In genomic region chr9:37415011-37415719, GRCh38 we compare ENCODE assay signal across 1 cellular context.
TF ChIP-seq lines count a peak whose summit lies in the region.

No MANE protein-coding gene starts in this region.

TF ChIP-seq in HepG2, 621 proteins besides CTCF, POLR2A, EP300 and RAD21 (continued from another document and continues in another):
- TF ChIP-seq HINFP (CRISPR knock-in tag; IDR thresholded peaks at IDR 0.05; ENCODE audit: low read depth) (no peak), KDM5A (IDR thresholded peaks at IDR 0.05; ENCODE audit: borderline replicate concordance, low read length) (no peak), ZNF577 (CRISPR knock-in tag; IDR thresholded peaks at IDR 0.05; ENCODE audit: borderline replicate concordance, low read depth) (no peak), GPN1 (CRISPR knock-in tag; IDR thresholded peaks at IDR 0.05; ENCODE audit: borderline replicate concordance) (no peak), ZFP37 (CRISPR knock-in tag; IDR thresholded peaks at IDR 0.05; ENCODE audit: borderline replicate concordance) (no peak), ASH2L (IDR thresholded peaks at IDR 0.05; ENCODE audit: insufficient read length, low read depth, low read length) (no peak), ZNF232 (CRISPR knock-in tag; IDR thresholded peaks at IDR 0.05; ENCODE audit: borderline replicate concordance) (no peak), GATAD2A (CRISPR knock-in tag; IDR thresholded peaks at IDR 0.05) (peak; percentile 74), ZNF274 (CRISPR knock-in tag; IDR thresholded peaks at IDR 0.05) (no peak), ZBTB1 (CRISPR knock-in tag; IDR thresholded peaks at IDR 0.05; ENCODE audit: borderline replicate concordance) (no peak), TP53 (CRISPR knock-in tag; conservative IDR thresholded peaks at IDR 0.05) (no peak), KAT2B (IDR thresholded peaks at IDR 0.05; ENCODE audit: borderline replicate concordance, low read depth, low read length) (no peak), TFDP1 (CRISPR knock-in tag; IDR thresholded peaks at IDR 0.05; ENCODE audit: borderline replicate concordance) (no peak), RFX3 (CRISPR knock-in tag; IDR thresholded peaks at IDR 0.05) (no peak), ZSCAN20 (CRISPR knock-in tag; IDR thresholded peaks at IDR 0.05; ENCODE audit: borderline replicate concordance) (no peak), NFAT5 (CRISPR knock-in tag; IDR thresholded peaks at IDR 0.05) (no peak), TGIF2 (CRISPR knock-in tag; IDR thresholded peaks at IDR 0.05) (no peak; the same call in 1 of the 2 replicates), ADNP (CRISPR knock-in tag; IDR thresholded peaks at IDR 0.05) (0 out of 2 replicates have a peak, but pooled peaks have one; percentile 70), WIZ (CRISPR knock-in tag; IDR thresholded peaks at IDR 0.05) (no peak), SP2 (CRISPR knock-in tag; IDR thresholded peaks at IDR 0.05) (no peak), ZFX (CRISPR knock-in tag; IDR thresholded peaks at IDR 0.05; ENCODE audit: low read depth) (peak; percentile 65), TSC22D2 (CRISPR knock-in tag; IDR thresholded peaks at IDR 0.05; ENCODE audit: borderline replicate concordance) (no peak), CREB3 (CRISPR knock-in tag; IDR thresholded peaks at IDR 0.05) (no peak), STAG1 (CRISPR knock-in tag; IDR thresholded peaks at IDR 0.05) (peak; percentile 74), ZNF432 (CRISPR knock-in tag; IDR thresholded peaks at IDR 0.05; ENCODE audit: borderline replicate concordance) (no peak), ZNF7 (CRISPR knock-in tag; IDR thresholded peaks at IDR 0.05) (no peak), ZNF605 (CRISPR knock-in tag; IDR thresholded peaks at IDR 0.05) (peak; percentile 50; the same call in 1 of the 2 replicates), NR0B2 (CRISPR knock-in tag; IDR thresholded peaks at IDR 0.05) (no peak), NFKBIZ (CRISPR knock-in tag; IDR thresholded peaks at IDR 0.05) (no peak), ATF7 (IDR thresholded peaks at IDR 0.05) (no peak), ATF7 (CRISPR knock-in tag; IDR thresholded peaks at IDR 0.05) (no peak), ZNF468 (CRISPR knock-in tag; IDR thresholded peaks at IDR 0.05) (no peak), MAFF (IDR thresholded peaks at IDR 0.05; ENCODE audit: low read depth, low read length) (no peak), ZNF292 (CRISPR knock-in tag; IDR thresholded peaks at IDR 0.05; ENCODE audit: borderline replicate concordance, low read depth) (peak; percentile 37; the same call in 1 of the 2 replicates), GABPA (IDR thresholded peaks at IDR 0.05; ENCODE audit: low read depth, low read length) (no peak), GABPA (CRISPR knock-in tag; IDR thresholded peaks at IDR 0.05; ENCODE audit: low read depth) (no peak), TARDBP (CRISPR knock-in tag; IDR thresholded peaks at IDR 0.05) (0 out of 2 replicates have a peak, but pooled peaks have one; percentile 0), PAXIP1 (CRISPR knock-in tag; conservative IDR thresholded peaks at IDR 0.05) (no peak), KDM3A (CRISPR knock-in tag; IDR thresholded peaks at IDR 0.05; ENCODE audit: low read depth) (no peak), DRAP1 (CRISPR knock-in tag; IDR thresholded peaks at IDR 0.05) (no peak), ZC3H13 (CRISPR knock-in tag; IDR thresholded peaks at IDR 0.05) (no peak), PLRG1 (conservative IDR thresholded peaks at IDR 0.05) (no peak), ZNF644 (CRISPR knock-in tag; IDR thresholded peaks at IDR 0.05; ENCODE audit: low read depth) (peak; percentile 72; the same call in 1 of the 2 replicates), ZNF256 (CRISPR knock-in tag; conservative IDR thresholded peaks at IDR 0.05) (no peak), ZNF337 (CRISPR knock-in tag; IDR thresholded peaks at IDR 0.05; ENCODE audit: borderline replicate concordance, low read depth) (no peak), ZNF143 (CRISPR knock-in tag; IDR thresholded peaks at IDR 0.05) (no peak), ERF (CRISPR knock-in tag; IDR thresholded peaks at IDR 0.05) (peak; percentile 42; the same call in 1 of the 2 replicates), ATF6 (CRISPR knock-in tag; conservative IDR thresholded peaks at IDR 0.05) (no peak), ZNF180 (CRISPR knock-in tag; IDR thresholded peaks at IDR 0.05; ENCODE audit: borderline replicate concordance, low read depth) (no peak), MAFG (CRISPR knock-in tag; IDR thresholded peaks at IDR 0.05) (no peak), RARA (CRISPR knock-in tag; IDR thresholded peaks at IDR 0.05) (no peak), ZNF639 (CRISPR knock-in tag; conservative IDR thresholded peaks at IDR 0.05) (no peak), NR2F6 (IDR thresholded peaks at IDR 0.05) (no peak; the same call in 1 of the 2 replicates), NR2F6 (CRISPR knock-in tag; IDR thresholded peaks at IDR 0.05) (no peak; the same call in 1 of the 2 replicates), ETV6 (CRISPR knock-in tag; conservative IDR thresholded peaks at IDR 0.05) (no peak)
